23 cellular contexts compared by ENCODE assay signal in genomic region chr12:13182881-13183280, GRCh38. TPM values are rescaled to one million over a fixed set of nuclear protein-coding genes. Genes with fewer than 3 reads are reported as not detected.
DNase-seq lines count a peak whose midpoint lies in the region; ATAC-seq and TF ChIP-seq lines count a peak whose summit lies in the region.
"Had no signal": no experiment of that assay in that cellular context is flagged by ENCODE, and none has a peak within 500 bp of the region (broad histone marks: within the 10 kb centered on the region; RNA-seq: fewer than 3 reads in every experiment).

No MANE protein-coding gene starts in this region.

- H3K9me3 Mint-ChIP-seq in activated CD8-positive, alpha-beta memory T cell treated with anti-CD3 and anti-CD28 coated beads, Interleukin-2, amount 10 ng/mL, durations not matched to agents 7 days and 5 days (ENCODE audit: low read depth) = no peaks in the 10 kb centered on the region
- H3K9me3 Mint-ChIP-seq in osteocyte (ENCODE audit: unreplicated experiment) = no peaks in the 10 kb centered on the region

- intact Hi-C loops in esophagus squamous epithelium (cut with DNase I) = no loop called here

- DNase-seq in activated CD8-positive, alpha-beta memory T cell treated with anti-CD3 and anti-CD28 coated beads, Interleukin-2, amount 50 U/mL, for 48 hours = peak; percentile 30
- DNase-seq in activated CD8-positive, alpha-beta memory T cell treated with anti-CD3 and anti-CD28 coated beads, Interleukin-2, amount 10 ng/mL, durations not matched to agents 7 days and 5 days = no peak
- DNase-seq in esophagus squamous epithelium (lab: John Stamatoyannopoulos, UW) = no peak
- DNase-seq in osteocyte (ENCODE audit: extremely low spot score, unreplicated experiment) = peak; percentile 32
- DNase-seq in activated CD4-positive, alpha-beta T cell treated with anti-CD3 and anti-CD28 coated beads for 1 hour = no peak
- DNase-seq in NCI-H748 treated with DMSO at 0.1 percent for 48 hours (lab: John Stamatoyannopoulos, UW) = no peak
- no peak for DNase-seq in GM13977 (ENCODE audit: low spot score)
- DNase-seq: 8988T, ACHN, BE2C, Calu3, DND-41, H7, KG1, MG63, NCI-H1105 treated with DMSO at 0.1 percent for 48 hours, NCI-H2029, NCI-H446 treated with DMSO at 0.1 percent for 48 hours, NCI-H526, SHP77 had no signal

- peak overlapping the region in 3 of 4 donors; percentile 6 to 50 (median 42) for H3K27ac ChIP-seq in esophagus squamous epithelium
- H3K27ac ChIP-seq: RWPE1 had no signal

- H3K27me3 ChIP-seq in esophagus squamous epithelium = no peaks in the 10 kb centered on the region
- H3K27me3 ChIP-seq: MG63 had no signal

- no peaks in the 10 kb centered on the region for H3K36me3 ChIP-seq in esophagus squamous epithelium
- H3K36me3 ChIP-seq: BE2C, MG63 had no signal

- H3K4me1 Mint-ChIP-seq in activated CD8-positive, alpha-beta memory T cell treated with anti-CD3 and anti-CD28 coated beads, Interleukin-2, amount 10 ng/mL, durations not matched to agents 7 days and 5 days = peaks cover 30% of the 10 kb centered on the region
- peaks cover 41% of the 10 kb centered on the region for H3K4me1 Mint-ChIP-seq in osteocyte (ENCODE audit: unreplicated experiment)

- WGBS in esophagus squamous epithelium, 2 donors = 75 to 100% methylated on average over 1 of the region's 1 CpG

- H3K9me3 ChIP-seq in esophagus squamous epithelium = no peaks in the 10 kb centered on the region
- H3K9me3 ChIP-seq: BE2C, MG63 had no signal

- TF ChIP-seq CTCF in esophagus squamous epithelium (IDR thresholded peaks at IDR 0.05) = no peak
- TF ChIP-seq CTCF in osteocyte (IDR thresholded peaks at IDR 0.05) = no peak
- TF ChIP-seq CTCF in GM13977 (IDR thresholded peaks at IDR 0.05; ENCODE audit: extremely low read depth, insufficient read depth, missing control alignments) = no peak

- in situ Hi-C loops in GM13977 (cut with MboI; ENCODE audit: low pct_unique_long_range_greater_than_20kb, low sequenced_read_pairs, unreplicated experiment) = no loop called here

- no peak overlapping the region for H3K4me3 Mint-ChIP-seq in activated CD8-positive, alpha-beta memory T cell treated with anti-CD3 and anti-CD28 coated beads, Interleukin-2, amount 10 ng/mL, durations not matched to agents 7 days and 5 days
- H3K4me3 Mint-ChIP-seq in osteocyte (ENCODE audit: unreplicated experiment) = no peak overlapping the region

- no peak overlapping the region for H3K27ac Mint-ChIP-seq in activated CD8-positive, alpha-beta memory T cell treated with anti-CD3 and anti-CD28 coated beads, Interleukin-2, amount 10 ng/mL, durations not matched to agents 7 days and 5 days
- no peak overlapping the region for H3K27ac Mint-ChIP-seq in osteocyte (ENCODE audit: unreplicated experiment)

- no peak for ATAC-seq in activated CD8-positive, alpha-beta memory T cell treated with anti-CD3 and anti-CD28 coated beads, Interleukin-2, amount 10 ng/mL, durations not matched to agents 7 days and 5 days
- ATAC-seq: Panc1 had no signal

- H3K4me1 ChIP-seq in esophagus squamous epithelium = peaks cover 14 to 57% (median 15%) of the 10 kb centered on the region in 3 donors
- H3K4me1 ChIP-seq: BE2C had no signal

- no peak overlapping the region for H3K4me3 ChIP-seq in esophagus squamous epithelium
- H3K4me3 ChIP-seq: GM23248, MG63 had no signal

- CTCF ChIA-PET in activated CD8-positive, alpha-beta memory T cell treated with anti-CD3 and anti-CD28 coated beads, Interleukin-2, amount 10 ng/mL, durations not matched to agents 7 days and 5 days (lab: Charles Lee) = no interaction called here

- H3K27me3 Mint-ChIP-seq in activated CD8-positive, alpha-beta memory T cell treated with anti-CD3 and anti-CD28 coated beads, Interleukin-2, amount 10 ng/mL, durations not matched to agents 7 days and 5 days = peaks cover 30% of the 10 kb centered on the region
- H3K27me3 Mint-ChIP-seq in osteocyte (ENCODE audit: unreplicated experiment) = no peaks in the 10 kb centered on the region

- H3K36me3 Mint-ChIP-seq in activated CD8-positive, alpha-beta memory T cell treated with anti-CD3 and anti-CD28 coated beads, Interleukin-2, amount 10 ng/mL, durations not matched to agents 7 days and 5 days = no peaks in the 10 kb centered on the region
- H3K36me3 Mint-ChIP-seq in osteocyte (ENCODE audit: unreplicated experiment) = no peaks in the 10 kb centered on the region

- TF ChIP-seq POLR2A in esophagus squamous epithelium (IDR thresholded peaks at IDR 0.05) = no peak

RNA-seq across cellular contexts. Expression of gene EMP1, which starts 13.6 kb away (rescaled TPM):
- total RNA-seq in activated CD8-positive, alpha-beta memory T cell treated with anti-CD3 and anti-CD28 coated beads, Interleukin-2, amount 10 ng/mL, durations not matched to agents 7 days and 5 days = 1 to 10 TPM; 6.1 to 8.8 TPM
- total RNA-seq in esophagus squamous epithelium (1,000 to 10,000 TPM; 2,742 to 8,541 (median 3,206) TPM), osteocyte (163 and 170 TPM in 2 replicates)

Comparison
In these comparisons a context has a peak if more than half of its experiments do, and no peak if none do; other contexts are left out.
1. DNase-seq: peak in activated CD8-positive, alpha-beta memory T cell treated with anti-CD3 and anti-CD28 coated beads, Interleukin-2, amount 50 U/mL, for 48 hours (single experiment) and osteocyte (single experiment); none in activated CD8-positive, alpha-beta memory T cell treated with anti-CD3 and anti-CD28 coated beads, Interleukin-2, amount 10 ng/mL, durations not matched to agents 7 days and 5 days (single experiment), esophagus squamous epithelium (single experiment), activated CD4-positive, alpha-beta T cell treated with anti-CD3 and anti-CD28 coated beads for 1 hour (single experiment), NCI-H748 treated with DMSO at 0.1 percent for 48 hours (single experiment) and GM13977 (single experiment).
2. RNA of gene EMP1, which starts 13.6 kb away (total RNA-seq): 2,742 to 8,541 TPM in esophagus squamous epithelium; 163 to 170 TPM in osteocyte and 6.1 to 8.8 TPM in activated CD8-positive, alpha-beta memory T cell treated with anti-CD3 and anti-CD28 coated beads, Interleukin-2, amount 10 ng/mL, durations not matched to agents 7 days and 5 days; every median in the first group is over 10 times any median in the second.